ENCODE assay signal across 9 cellular contexts in the genomic region with DNA sequence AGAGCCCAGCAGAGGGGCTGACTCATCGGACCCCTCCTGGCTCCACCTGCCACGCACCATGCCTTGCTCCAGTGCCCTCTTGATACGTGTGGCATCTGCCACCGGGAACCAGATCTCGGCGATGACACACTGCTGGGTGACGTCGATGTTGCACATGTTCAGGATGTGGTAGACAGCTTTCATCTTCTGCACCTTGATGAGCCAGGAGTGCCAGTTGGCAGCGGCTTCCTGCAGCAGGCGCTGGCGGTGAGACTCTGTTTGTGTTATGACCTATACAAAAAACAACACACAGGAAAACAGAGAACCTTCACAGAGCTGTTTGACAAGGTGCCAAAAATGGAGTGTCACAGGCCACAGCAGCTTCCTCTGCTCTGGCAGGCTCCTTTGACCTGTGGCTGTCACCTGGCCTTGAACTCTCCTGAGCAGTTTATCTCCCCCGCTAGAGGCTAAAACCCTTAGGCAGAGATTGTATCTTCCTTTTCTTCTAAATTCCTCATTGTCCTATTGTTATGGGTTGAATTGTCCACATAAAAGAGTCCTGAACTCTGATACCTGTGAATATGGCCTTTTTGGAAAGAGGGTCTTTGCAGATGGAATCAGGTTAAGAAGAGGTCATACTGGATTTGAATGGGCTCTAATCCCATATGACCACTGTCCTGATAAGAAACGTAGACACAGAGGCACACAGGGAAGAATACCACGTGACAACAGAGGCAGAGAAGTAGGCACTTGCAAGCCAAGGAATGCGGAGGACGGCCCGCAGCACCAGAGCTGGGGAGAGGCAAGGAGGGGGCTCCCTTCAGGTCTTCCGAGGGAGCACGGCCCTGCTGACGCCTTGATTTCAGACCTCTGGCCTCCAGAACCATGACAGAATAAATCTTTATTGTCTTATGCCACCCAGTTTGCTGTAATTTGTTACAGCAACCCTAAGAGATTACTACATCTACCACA. TPM values are rescaled to one million over a fixed set of nuclear protein-coding genes. Genes with fewer than 3 reads are reported as not detected.
DNase-seq lines count a peak whose midpoint lies in the region; ATAC-seq and TF ChIP-seq lines count a peak whose summit lies in the region.
"Had no signal": no experiment of that assay in that cellular context is flagged by ENCODE, and none has a peak within 500 bp of the region (broad histone marks: within the 10 kb centered on the region; RNA-seq: fewer than 3 reads in every experiment).

No MANE protein-coding gene starts in this region.

- peaks cover 0 to 19% of the 10 kb centered on the region in 2 experiments; a peak in 1 of 4 replicates for H3K4me1 ChIP-seq in SK-N-SH (ENCODE audit: control insufficient read depth in 1 of 2, insufficient read depth in 2 of 2, low read depth in 1 of 2, low read length in 1 of 2)
- H3K4me1 ChIP-seq in naive thymus-derived CD4-positive, alpha-beta T cell (ENCODE audit: control insufficient read depth in 2 of 2, insufficient read depth in 2 of 2, low read length in 2 of 2), result peaks cover 22 to 25% of the 10 kb centered on the region in 2 donors

- no peaks in the 10 kb centered on the region for H3F3A ChIP-seq in SK-N-SH (replicated peaks; ENCODE audit: insufficient read depth)

- H3K27ac ChIP-seq in SK-N-SH (ENCODE audit: low read depth in 2 of 2, low read length in 1 of 2), result no peak overlapping the region; a peak in 1 of 4 replicates
- peak overlapping the region; percentile 60 for H3K27ac ChIP-seq in naive thymus-derived CD4-positive, alpha-beta T cell (ENCODE audit: low read depth, low read length)

- H3K4me3 ChIP-seq in SK-N-SH (ENCODE audit: low read depth in 2 of 2, low read length in 1 of 2), result no peak overlapping the region
- H3K4me3 ChIP-seq in naive thymus-derived CD4-positive, alpha-beta T cell (ENCODE audit: low read length), result no peak overlapping the region

- DNase-seq in SK-N-SH, result peak; percentile 43
- peak; percentile 78 to 94 for DNase-seq in activated naive CD4-positive, alpha-beta T cell treated with anti-CD3 and anti-CD28 coated beads, Interleukin-2, amount 50 U/mL, for 72 hours (ENCODE audit: low spot score in 2 of 2)
- peak; percentile 66 to 99 (median 96) for DNase-seq in naive thymus-derived CD4-positive, alpha-beta T cell
- DNase-seq in ureter (ENCODE audit: low spot score), result peak; percentile 66
- no peak for DNase-seq in NOMO-1 treated with DMSO at 0.1 percent for 48 hours (lab: John Stamatoyannopoulos, UW; ENCODE audit: unreplicated experiment)
- no peak for DNase-seq in GF-D8 (lab: John Stamatoyannopoulos, UW)

- peak overlapping the region; percentile 61 to 81 (median 72) for H3K4me3 Mint-ChIP-seq in naive thymus-derived CD4-positive, alpha-beta T cell

- H2AFZ ChIP-seq in SK-N-SH (ENCODE audit: low read depth), result no peak overlapping the region

- no peaks in the 10 kb centered on the region for H4K20me1 ChIP-seq in SK-N-SH (ENCODE audit: insufficient read depth)

- intact Hi-C loops in naive thymus-derived CD4-positive, alpha-beta T cell (cut with micrococcal nuclease), result loop anchor here (1.0 to 10.0 kb wide), 26 partner anchors 15 to 1724 kb away; a partner anchor contains a TSS

- no peak for TF ChIP-seq RAD21 in SK-N-SH (IDR thresholded peaks at IDR 0.05; ENCODE audit: low read length)

- 60% methylated on average over 18 of the region's 20 CpGs for WGBS in SK-N-SH (ENCODE audit: low lambda C conversion rate)

- POLR2A ChIA-PET in SK-N-SH (lab: Yijun Ruan, JAX), result no interaction called here
- POLR2A ChIA-PET in naive thymus-derived CD4-positive, alpha-beta T cell (lab: Charles Lee), result interaction anchor here (1.0 to 1.9 kb wide), 5 partner anchors 83 to 607 kb away, joined by 3 to 9 read pairs (median 5); a partner anchor contains a TSS

- H3K36me3 ChIP-seq in SK-N-SH (replicated peaks in 1 of 2; ENCODE audit: control insufficient read depth in 1 of 2, insufficient read depth in 2 of 2, low read length in 1 of 2), result no peaks in the 10 kb centered on the region
- no peaks in the 10 kb centered on the region for H3K36me3 ChIP-seq in naive thymus-derived CD4-positive, alpha-beta T cell (ENCODE audit: control insufficient read depth in 2 of 3, insufficient read depth in 3 of 3, low read length in 3 of 3)

- H3K27me3 Mint-ChIP-seq in naive thymus-derived CD4-positive, alpha-beta T cell, result peaks cover 0 to 4% (median 0%) of the 10 kb centered on the region in 5 donors

- ATAC-seq in GM19395 (IDR thresholded peaks at IDR 0.05; ENCODE audit: unreplicated experiment) (peak; percentile 78), HG03442 (IDR thresholded peaks at IDR 0.05; ENCODE audit: unreplicated experiment) (peak; percentile 84)
- ATAC-seq in activated naive CD4-positive, alpha-beta T cell treated with anti-CD3 and anti-CD28 coated beads, Interleukin-2, amount 50 U/mL, for 72 hours, result peak; percentile 97 to 98
- peak; percentile 95 for ATAC-seq in naive thymus-derived CD4-positive, alpha-beta T cell

- no peak overlapping the region for H3K9ac ChIP-seq in SK-N-SH

- TF ChIP-seq EP300 in SK-N-SH (IDR thresholded peaks at IDR 0.05; ENCODE audit: borderline replicate concordance in 1 of 2, low read depth in 1 of 2, low read length in 1 of 2), result no peak

- CTCF ChIA-PET in SK-N-SH (lab: Yijun Ruan, JAX), result interaction anchor here (1.3 to 6.1 kb wide), 2 partner anchors 12 to 14 kb away, joined by 3 to 39 read pairs; no protein-coding TSS in a partner anchor
- CTCF ChIA-PET in naive thymus-derived CD4-positive, alpha-beta T cell (lab: Charles Lee), result interaction anchor here (1.0 to 2.4 kb wide), 2 partner anchors 14 to 592 kb away, joined by 3 to 9 read pairs; no protein-coding TSS in a partner anchor

- peaks cover 0 to 8% of the 10 kb centered on the region in 2 donors for H3K36me3 Mint-ChIP-seq in activated naive CD4-positive, alpha-beta T cell treated with anti-CD3 and anti-CD28 coated beads, Interleukin-2, amount 50 U/mL, for 72 hours
- peaks cover 0 to 2% (median 0%) of the 10 kb centered on the region in 5 donors for H3K36me3 Mint-ChIP-seq in naive thymus-derived CD4-positive, alpha-beta T cell

- no peak overlapping the region for H3K4me2 ChIP-seq in SK-N-SH

- H3K4me1 Mint-ChIP-seq in naive thymus-derived CD4-positive, alpha-beta T cell, result peaks cover 34 to 78% (median 61%) of the 10 kb centered on the region in 7 donors

- H3K27me3 ChIP-seq in SK-N-SH (ENCODE audit: insufficient read depth), result no peaks in the 10 kb centered on the region
- no peaks in the 10 kb centered on the region for H3K27me3 ChIP-seq in naive thymus-derived CD4-positive, alpha-beta T cell (ENCODE audit: control insufficient read depth in 2 of 2, insufficient read depth in 2 of 2, low read length in 2 of 2)

- peaks cover 0 to 5% of the 10 kb centered on the region in 2 donors for H3K9me3 Mint-ChIP-seq in activated naive CD4-positive, alpha-beta T cell treated with anti-CD3 and anti-CD28 coated beads, Interleukin-2, amount 50 U/mL, for 72 hours
- H3K9me3 Mint-ChIP-seq in naive thymus-derived CD4-positive, alpha-beta T cell, result peaks cover 0 to 7% (median 0%) of the 10 kb centered on the region in 11 donors

- no peaks in the 10 kb centered on the region for H3K79me2 ChIP-seq in SK-N-SH (ENCODE audit: insufficient read depth)

- no peak for TF ChIP-seq CTCF in SK-N-SH (IDR thresholded peaks at IDR 0.05)

- peak overlapping the region; percentile 62 to 80 for H3K27ac Mint-ChIP-seq in activated naive CD4-positive, alpha-beta T cell treated with anti-CD3 and anti-CD28 coated beads, Interleukin-2, amount 50 U/mL, for 72 hours
- H3K27ac Mint-ChIP-seq in naive thymus-derived CD4-positive, alpha-beta T cell, result peak overlapping the region; percentile 89 to 99 (median 96)

- H3K9me3 ChIP-seq in SK-N-SH, result no peaks in the 10 kb centered on the region
- no peaks in the 10 kb centered on the region for H3K9me3 ChIP-seq in naive thymus-derived CD4-positive, alpha-beta T cell (ENCODE audit: control insufficient read depth in 2 of 3, low read length in 3 of 3)

- no peaks in the 10 kb centered on the region for H3K9me2 ChIP-seq in SK-N-SH

TF ChIP-seq in SK-N-SH, 30 proteins besides CTCF, POLR2A, EP300 and RAD21:
- TF ChIP-seq GATA2 (CRISPR knock-in tag; IDR thresholded peaks at IDR 0.05) (peak; percentile 46), NFIC (IDR thresholded peaks at IDR 0.05; ENCODE audit: borderline replicate concordance) (no peak)
TF ChIP-seq in SK-N-SH: peak in this region for 1.

RNA-seq across cellular contexts. Expression of a gene that starts 45.0 kb away (rescaled TPM):
- not detected in 2 replicates for polyA plus RNA-seq in SK-N-SH (2012; rRNA removed)
- polyA plus RNA-seq in SK-N-SH (2012; cell fraction: cytosol; rRNA removed), result not detected in 2 replicates
- polyA plus RNA-seq in SK-N-SH (2012; cell fraction: nucleus; rRNA removed), result not detected in 2 replicates
- total RNA-seq in activated naive CD4-positive, alpha-beta T cell treated with anti-CD3 and anti-CD28 coated beads, Interleukin-2, amount 50 U/mL, for 72 hours, result under 1 TPM in 1 of 2 donors, not detected in 1; 0.18 TPM
- 1 to 10 TPM in 1 of 5 experiments, not detected in 4; 1.3 TPM for total RNA-seq in naive thymus-derived CD4-positive, alpha-beta T cell
- not detected for polyA plus RNA-seq in naive thymus-derived CD4-positive, alpha-beta T cell
- not detected for total RNA-seq in ureter
- total RNA-seq: activated CD8-positive, alpha-beta memory T cell treated with anti-CD3 and anti-CD28 coated beads for 36 hours had no signal

RNA-seq across cellular contexts. Expression of a gene that starts 45.2 kb away (rescaled TPM):
- not detected in 2 replicates for polyA plus RNA-seq in SK-N-SH (2012; rRNA removed)
- polyA plus RNA-seq in SK-N-SH (2012; cell fraction: cytosol; rRNA removed), result 0.01 TPM in 2 replicates
- polyA plus RNA-seq in SK-N-SH (2012; cell fraction: nucleus; rRNA removed), result 0.02 TPM in 1 of 2 replicates, not detected in the other
- under 1 TPM in 1 of 2 donors, not detected in 1; 0.33 TPM for total RNA-seq in activated naive CD4-positive, alpha-beta T cell treated with anti-CD3 and anti-CD28 coated beads, Interleukin-2, amount 50 U/mL, for 72 hours
- total RNA-seq in naive thymus-derived CD4-positive, alpha-beta T cell, result not detected
- not detected for polyA plus RNA-seq in naive thymus-derived CD4-positive, alpha-beta T cell
- total RNA-seq in ureter, result 1.2 TPM
- total RNA-seq: activated CD8-positive, alpha-beta memory T cell treated with anti-CD3 and anti-CD28 coated beads for 36 hours had no signal

RNA-seq across cellular contexts. Expression of a gene that starts 51.7 kb away (rescaled TPM):
- not detected in 2 replicates for polyA plus RNA-seq in SK-N-SH (2012; rRNA removed)
- not detected in 2 replicates for polyA plus RNA-seq in SK-N-SH (2012; cell fraction: cytosol; rRNA removed)
- polyA plus RNA-seq in SK-N-SH (2012; cell fraction: nucleus; rRNA removed), result not detected in 2 replicates
- total RNA-seq in activated naive CD4-positive, alpha-beta T cell treated with anti-CD3 and anti-CD28 coated beads, Interleukin-2, amount 50 U/mL, for 72 hours, result not detected
- under 1 TPM in 1 of 5 experiments, not detected in 4; 0.74 TPM for total RNA-seq in naive thymus-derived CD4-positive, alpha-beta T cell
- under 1 TPM; 0.47 to 0.64 TPM for polyA plus RNA-seq in naive thymus-derived CD4-positive, alpha-beta T cell
- total RNA-seq in ureter, result 2.1 TPM
- total RNA-seq: activated CD8-positive, alpha-beta memory T cell treated with anti-CD3 and anti-CD28 coated beads for 36 hours had no signal

Comparison
In these comparisons a context has a peak if more than half of its experiments do, and no peak if none do; other contexts are left out.
1. DNase-seq: peak in SK-N-SH (single experiment), activated naive CD4-positive, alpha-beta T cell treated with anti-CD3 and anti-CD28 coated beads, Interleukin-2, amount 50 U/mL, for 72 hours (2 of 2), naive thymus-derived CD4-positive, alpha-beta T cell (9 of 9) and ureter (single experiment); none in NOMO-1 treated with DMSO at 0.1 percent for 48 hours (single experiment) and GF-D8 (single experiment).
2. Peak in every context shown above with its lines, with median percentiles within 50 percentile points of each other: ATAC-seq.